ENCODE assay signal across 9 cellular contexts in the genomic region with DNA sequence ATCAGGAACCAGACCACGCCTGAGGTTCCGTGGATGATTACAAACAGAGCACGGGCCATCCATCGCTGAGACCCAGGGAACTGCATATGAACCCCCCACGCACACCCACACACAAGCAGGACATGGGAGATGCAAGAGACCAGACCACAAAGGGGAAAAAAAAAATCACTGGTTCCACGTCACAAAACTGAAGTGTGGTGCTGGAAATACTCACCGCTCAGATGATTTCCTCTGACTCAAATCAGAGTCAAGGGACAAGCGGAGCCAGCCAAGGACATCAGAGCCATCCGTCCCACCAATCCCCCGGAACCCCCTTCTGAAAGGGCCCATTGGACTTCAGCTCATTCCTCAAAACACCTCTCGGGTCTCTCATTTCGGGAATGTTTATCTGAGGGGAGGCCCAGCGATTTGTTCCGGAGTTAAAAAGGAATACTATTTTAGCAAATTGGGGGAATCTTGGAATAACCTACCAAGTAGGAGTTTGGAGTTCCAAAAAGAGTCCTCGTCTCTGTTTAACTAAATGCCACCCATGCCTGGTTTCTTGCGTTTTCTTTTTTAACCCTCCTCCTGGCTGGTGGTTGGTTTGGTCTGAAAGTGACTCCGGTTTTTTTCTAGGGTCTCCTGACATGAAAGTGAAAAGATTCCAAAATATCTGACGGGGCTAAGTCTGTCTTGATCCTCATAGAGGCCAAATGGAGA. TPM values are rescaled to one million over a fixed set of nuclear protein-coding genes. Genes with fewer than 3 reads are reported as not detected.
DNase-seq lines count a peak whose midpoint lies in the region; ATAC-seq and TF ChIP-seq lines count a peak whose summit lies in the region.
"Had no signal": no experiment of that assay in that cellular context is flagged by ENCODE, and none has a peak within 500 bp of the region (broad histone marks: within the 10 kb centered on the region; RNA-seq: fewer than 3 reads in every experiment).

No MANE protein-coding gene starts in this region.

- peaks cover 17% of the 10 kb centered on the region for H3K4me1 Mint-ChIP-seq in activated T-cell treated with anti-CD3 and anti-CD28 coated beads, Interleukin-2, amount 50 U/mL, for 4 hours (ENCODE audit: low read depth)
- H3K4me1 Mint-ChIP-seq in chondrocyte (ENCODE audit: low read depth) = peaks cover 27% of the 10 kb centered on the region

- no peak overlapping the region for H2AK5ac ChIP-seq in neuronal stem cell (ENCODE audit: low read depth, low read length)

- TF ChIP-seq CTCF in chondrocyte (IDR thresholded peaks at IDR 0.05) (no peak), sigmoid colon (IDR thresholded peaks at IDR 0.05) (no peak)

- H3K27ac ChIP-seq in sigmoid colon (peak overlapping the region; percentile 10 to 41 (median 28)), neuronal stem cell (replicated peaks; ENCODE audit: low read length) (no peak overlapping the region)

- ATAC-seq in activated T-cell treated with anti-CD3 and anti-CD28 coated beads, Interleukin-2, amount 50 U/mL, for 4 hours = no peak
- ATAC-seq in HG03045 (IDR thresholded peaks at IDR 0.05; ENCODE audit: unreplicated experiment) = peak; percentile 46

- H3K14ac ChIP-seq in neuronal stem cell (ENCODE audit: low read length) = no peak overlapping the region

- H3K18ac ChIP-seq in neuronal stem cell (ENCODE audit: low read length) = no peak overlapping the region

- H3K79me1 ChIP-seq in neuronal stem cell (ENCODE audit: low read depth, low read length) = peaks cover 3% of the 10 kb centered on the region

- no peaks in the 10 kb centered on the region for H3K36me3 ChIP-seq in sigmoid colon
- H3K36me3 ChIP-seq in neuronal stem cell (replicated peaks in 1 of 2; ENCODE audit: control insufficient read depth in 2 of 2, insufficient read depth in 2 of 2, low read length in 2 of 2) = no peaks in the 10 kb centered on the region

- TF ChIP-seq POLR2A in sigmoid colon (IDR thresholded peaks at IDR 0.05) = no peak

- WGBS in sigmoid colon, 2 donors = 72 to 88% methylated on average over 18 of the region's 18 CpGs
- no CpG with 5 or more reads among the region's 18 CpGs for WGBS in neuronal stem cell (ENCODE audit: extremely low coverage in 2 of 2, insufficient read length in 2 of 2, insufficient replicate concordance in 1 of 2), 2 donors

- DNase-seq in activated T-cell treated with anti-CD3 and anti-CD28 coated beads for 48 hours (ENCODE audit: low read depth) = peak; percentile 12
- DNase-seq in activated T-cell treated with anti-CD3 and anti-CD28 coated beads, Interleukin-2, amount 50 U/mL, for 4 hours = no peak
- DNase-seq in chondrocyte (ENCODE audit: low spot score) = no peak
- no peak for DNase-seq in sigmoid colon
- no peak for DNase-seq in DMS53 (lab: John Stamatoyannopoulos, UW)
- DNase-seq in NCI-H146 treated with DMSO at 0.1 percent for 48 hours (lab: John Stamatoyannopoulos, UW; ENCODE audit: unreplicated experiment) = no peak
- no peak for DNase-seq in neuronal stem cell (ENCODE audit: low spot score)
- DNase-seq: DND-41 had no signal

- no peaks in the 10 kb centered on the region for H3K9me3 Mint-ChIP-seq in activated T-cell treated with anti-CD3 and anti-CD28 coated beads, Interleukin-2, amount 50 U/mL, for 4 hours
- H3K9me3 Mint-ChIP-seq in chondrocyte (ENCODE audit: low read depth) = no peaks in the 10 kb centered on the region

- TF ChIP-seq EP300 in sigmoid colon (IDR thresholded peaks at IDR 0.05) = no peak

- no peak overlapping the region for H3K4me2 ChIP-seq in neuronal stem cell (ENCODE audit: insufficient read depth, low read length, poor library complexity, severe bottlenecking)

- H3K27ac Mint-ChIP-seq in chondrocyte (ENCODE audit: unreplicated experiment) = peak overlapping the region; percentile 90

- H3K4me3 ChIP-seq in sigmoid colon (no peak overlapping the region), neuronal stem cell (ENCODE audit: low read length in 2 of 2) (no peak overlapping the region)

- H3K4ac ChIP-seq in neuronal stem cell (ENCODE audit: low read length) = no peak overlapping the region

- H2BK120ac ChIP-seq in neuronal stem cell (ENCODE audit: low read depth, low read length) = no peak overlapping the region

- H3K4me3 Mint-ChIP-seq in activated T-cell treated with anti-CD3 and anti-CD28 coated beads, Interleukin-2, amount 50 U/mL, for 4 hours = no peak overlapping the region
- H3K4me3 Mint-ChIP-seq in chondrocyte (ENCODE audit: unreplicated experiment) = peak overlapping the region; percentile 42

- H3K9ac ChIP-seq in neuronal stem cell (ENCODE audit: low read depth, low read length, poor library complexity) = no peak overlapping the region

- H2AFZ ChIP-seq in neuronal stem cell (ENCODE audit: low read length) = no peak overlapping the region

- H3K27me3 ChIP-seq in sigmoid colon (no peaks in the 10 kb centered on the region), neuronal stem cell (ENCODE audit: control insufficient read depth in 3 of 3, insufficient read depth in 3 of 3, low read depth in 1 of 3, low read length in 3 of 3) (no peaks in the 10 kb centered on the region)

- no peaks in the 10 kb centered on the region for H3K27me3 Mint-ChIP-seq in activated T-cell treated with anti-CD3 and anti-CD28 coated beads, Interleukin-2, amount 50 U/mL, for 4 hours (ENCODE audit: low read depth)
- H3K27me3 Mint-ChIP-seq in chondrocyte (ENCODE audit: low read depth) = no peaks in the 10 kb centered on the region

- no peak overlapping the region for H4K8ac ChIP-seq in neuronal stem cell (ENCODE audit: low read depth, low read length)

- H3K9me3 ChIP-seq in sigmoid colon (no peaks in the 10 kb centered on the region), neuronal stem cell (replicated peaks in 1 of 2; ENCODE audit: control insufficient read depth in 2 of 2, insufficient read depth in 1 of 2, low read depth in 1 of 2, low read length in 2 of 2) (peaks cover 3% of the 10 kb centered on the region in 2 donors)

- intact Hi-C loops in sigmoid colon (cut with DNase I) = no loop called here

- H3K36me3 Mint-ChIP-seq in activated T-cell treated with anti-CD3 and anti-CD28 coated beads, Interleukin-2, amount 50 U/mL, for 4 hours (ENCODE audit: insufficient read depth) = no peaks in the 10 kb centered on the region
- no peaks in the 10 kb centered on the region for H3K36me3 Mint-ChIP-seq in chondrocyte (ENCODE audit: low read depth)

- H3K4me1 ChIP-seq in sigmoid colon (no peaks in the 10 kb centered on the region), neuronal stem cell (ENCODE audit: control insufficient read depth in 2 of 2, insufficient read depth in 1 of 2, low read depth in 1 of 2, low read length in 2 of 2) (peaks cover 3 to 4% of the 10 kb centered on the region in 2 donors)

- H2BK5ac ChIP-seq in neuronal stem cell (ENCODE audit: low read length) = no peak overlapping the region

- H4K91ac ChIP-seq in neuronal stem cell (ENCODE audit: low read depth, low read length, poor library complexity) = no peak overlapping the region

- no peak overlapping the region for H2BK15ac ChIP-seq in neuronal stem cell (ENCODE audit: low read length)

- H3K23ac ChIP-seq in neuronal stem cell (ENCODE audit: low read depth, low read length, poor library complexity) = no peak overlapping the region

- no peak overlapping the region for H2BK12ac ChIP-seq in neuronal stem cell (ENCODE audit: low read length)

RNA-seq across cellular contexts. Expression of a gene that starts 15.0 kb away (rescaled TPM):
- 10 to 100 TPM; 51.9 to 54.0 (median 53.9) TPM for total RNA-seq in activated T-cell treated with anti-CD3 and anti-CD28 coated beads, Interleukin-2, amount 50 U/mL, for 4 hours
- 34.4 to 45.4 TPM (median 37.2 TPM) in 3 replicates for total RNA-seq in chondrocyte
- total RNA-seq in sigmoid colon = 10 to 100 TPM in 2 of 4 donors, 1 to 10 TPM in 2; 5.3 to 14.0 (median 8.5) TPM
- polyA plus RNA-seq in sigmoid colon = 10 to 100 TPM in 2 of 3 donors, 1 to 10 TPM in 1; 7.2 to 23.1 (median 10.2) TPM
- polyA plus RNA-seq in neuronal stem cell (2013, experiment 1 of 2) = 10.4 TPM
- polyA plus RNA-seq in neuronal stem cell (2013, experiment 2 of 2) = 12.5 TPM

RNA-seq across cellular contexts. Expression of a gene that starts 55.3 kb away (rescaled TPM):
- 100 to 1,000 TPM; 448 to 483 (median 474) TPM for total RNA-seq in activated T-cell treated with anti-CD3 and anti-CD28 coated beads, Interleukin-2, amount 50 U/mL, for 4 hours
- total RNA-seq in chondrocyte (120 to 135 TPM (median 121 TPM) in 3 replicates), sigmoid colon (100 to 1,000 TPM in 2 of 4 donors, 10 to 100 TPM in 2; 89.2 to 125 (median 103) TPM)
- 100 to 1,000 TPM in 1 of 3 donors, 10 to 100 TPM in 2; 37.9 to 107 (median 47.4) TPM for polyA plus RNA-seq in sigmoid colon
- 81.1 TPM for polyA plus RNA-seq in neuronal stem cell (2013, experiment 1 of 2)
- polyA plus RNA-seq in neuronal stem cell (2013, experiment 2 of 2) = 83.2 TPM

RNA-seq across cellular contexts. Expression of a gene that starts 57.3 kb away (rescaled TPM):
- 100 to 1,000 TPM in 1 of 3 donors, 10 to 100 TPM in 2; 83.7 to 105 (median 96.8) TPM for total RNA-seq in activated T-cell treated with anti-CD3 and anti-CD28 coated beads, Interleukin-2, amount 50 U/mL, for 4 hours
- 9.5 to 15.2 TPM (median 10.0 TPM) in 3 replicates for total RNA-seq in chondrocyte
- 10 to 100 TPM; 13.3 to 31.7 (median 26.9) TPM for total RNA-seq in sigmoid colon
- polyA plus RNA-seq in sigmoid colon = 10 to 100 TPM; 21.7 to 46.9 (median 30.0) TPM
- polyA plus RNA-seq in neuronal stem cell (2013, experiment 1 of 2) = 46.7 TPM
- polyA plus RNA-seq in neuronal stem cell (2013, experiment 2 of 2) = 46.4 TPM

RNA-seq across cellular contexts. Expression of a gene that starts 57.3 kb away (rescaled TPM):
- total RNA-seq in activated T-cell treated with anti-CD3 and anti-CD28 coated beads, Interleukin-2, amount 50 U/mL, for 4 hours = 10 to 100 TPM; 49.9 to 56.5 (median 51.2) TPM
- 17.7 to 19.8 TPM (median 17.8 TPM) in 3 replicates for total RNA-seq in chondrocyte
- 10 to 100 TPM; 13.2 to 20.8 (median 17.3) TPM for total RNA-seq in sigmoid colon
- 10 to 100 TPM; 12.6 to 25.0 (median 22.4) TPM for polyA plus RNA-seq in sigmoid colon
- polyA plus RNA-seq in neuronal stem cell (2013, experiment 1 of 2) = 21.4 TPM
- polyA plus RNA-seq in neuronal stem cell (2013, experiment 2 of 2) = 21.4 TPM
